ENCODE assay signal across 8 cellular contexts in genomic region chr11:61187505-61188130, GRCh38. TPM values are rescaled to one million over a fixed set of nuclear protein-coding genes. Genes with fewer than 3 reads are reported as not detected.
A peak's percentile ranks its signal among the peaks of the same experiment; 100 is the strongest.
DNase-seq lines count a peak whose midpoint lies in the region; ATAC-seq, FAIRE-seq and TF ChIP-seq lines count a peak whose summit lies in the region.

No MANE protein-coding gene starts in this region.

- peak; percentile 59 to 94; a peak in 5 of 6 replicates for ATAC-seq in A549
- peak; percentile 46 for ATAC-seq in GM18909 (IDR thresholded peaks at IDR 0.05; ENCODE audit: poor library complexity, unreplicated experiment)
- no peak for ATAC-seq in HG02840 (IDR thresholded peaks at IDR 0.05; ENCODE audit: low FRiP score, unreplicated experiment)

- H4K20me1 ChIP-seq in astrocyte (ENCODE audit: insufficient read depth, low read length): no peaks in the 10 kb centered on the region

- H3K27me3 Mint-ChIP-seq in astrocyte (ENCODE audit: low read depth, unreplicated experiment): no peaks in the 10 kb centered on the region

- TF ChIP-seq CTCF in A549 (IDR thresholded peaks at IDR 0.05): peak; percentile 88
- peak; percentile 97 for TF ChIP-seq CTCF in astrocyte (IDR thresholded peaks at IDR 0.05; ENCODE audit: insufficient read depth, low read depth, low read length)

- H3K4me2 ChIP-seq in A549 (no peak overlapping the region), astrocyte (ENCODE audit: low read length) (no peak overlapping the region)

- no peaks in the 10 kb centered on the region for H3K36me3 Mint-ChIP-seq in astrocyte (ENCODE audit: low read depth, unreplicated experiment)

- no peak overlapping the region for H3K27ac Mint-ChIP-seq in astrocyte (ENCODE audit: unreplicated experiment)

- H3K9me3 ChIP-seq in A549: no peaks in the 10 kb centered on the region
- no peaks in the 10 kb centered on the region for H3K9me3 ChIP-seq in astrocyte (ENCODE audit: insufficient read depth, low read depth, low read length)

- H3K4me1 Mint-ChIP-seq in astrocyte (ENCODE audit: low read depth, unreplicated experiment): no peaks in the 10 kb centered on the region

- H3K4me1 ChIP-seq in A549 (no peaks in the 10 kb centered on the region), astrocyte (ENCODE audit: insufficient read depth, low read length) (no peaks in the 10 kb centered on the region)

- no peak overlapping the region for H3K4me3 Mint-ChIP-seq in astrocyte (ENCODE audit: unreplicated experiment)

- H3K9ac ChIP-seq in astrocyte (ENCODE audit: low read length): no peak overlapping the region

- no peak for TF ChIP-seq EP300 in A549 (IDR thresholded peaks at IDR 0.05)

- H3K79me2 ChIP-seq in astrocyte (ENCODE audit: insufficient read depth, low read length): no peaks in the 10 kb centered on the region

- TF ChIP-seq RAD21 in A549 (conservative IDR thresholded peaks at IDR 0.05 in 1 of 2, IDR thresholded peaks at IDR 0.05 in 1 of 2): peak; percentile 83 to 92

- no peak overlapping the region for H2AFZ ChIP-seq in astrocyte (ENCODE audit: low read depth, low read length)

- no peaks in the 10 kb centered on the region for H3K27me3 ChIP-seq in astrocyte (ENCODE audit: insufficient read depth, low read length)

- CTCF ChIA-PET in A549 (lab: Yijun Ruan, JAX): interaction anchor here (0.7 to 5.5 kb wide), 45 partner anchors 8 to 412 kb away, joined by 3 to 56 read pairs (median 4); partner anchors contain the start of gene PGA3

- H3K4me3 ChIP-seq in A549 (no peak overlapping the region), astrocyte (ENCODE audit: insufficient read depth, low read depth, low read length) (no peak overlapping the region), skeletal muscle cell (ENCODE audit: low read depth, low read length) (no peak overlapping the region)

- no peak overlapping the region for H3K27ac ChIP-seq in A549
- no peak overlapping the region for H3K27ac ChIP-seq in astrocyte (ENCODE audit: low read depth, low read length)

- POLR2A ChIA-PET in A549 (lab: Yijun Ruan, JAX): no interaction called here

- FAIRE-seq in A549 (lab: Jason Lieb, UNC) (no peak), astrocyte (lab: Jason Lieb, UNC) (no peak)

- 44% methylated on average over 11 of the region's 11 CpGs for WGBS in A549 (ENCODE audit: missing lambda C conversion rate)

- TF ChIP-seq POLR2A in A549 (IDR thresholded peaks at IDR 0.05; ENCODE audit: low read length): no peak

- no peaks in the 10 kb centered on the region for H3K36me3 ChIP-seq in astrocyte (ENCODE audit: insufficient read depth, low read length)

- H3K9me3 Mint-ChIP-seq in astrocyte (ENCODE audit: unreplicated experiment): no peaks in the 10 kb centered on the region

- DNase-seq in A549 (ENCODE audit: low read depth in 1 of 2, low spot score in 1 of 2): peak; percentile 69 to 82
- DNase-seq in NCI-H2029 treated with DMSO at 0.1 percent for 48 hours (lab: John Stamatoyannopoulos, UW): peak; percentile 82
- peak; percentile 52 for DNase-seq in T1000 (lab: John Stamatoyannopoulos, UW)
- peak; percentile 53 for DNase-seq in astrocyte (ENCODE audit: low read depth)
- DNase-seq in hypothalamus (lab: John Stamatoyannopoulos, UW): peak in 35 of 51 donors; percentile 1 to 74 (median 38)
- peak; percentile 27 for DNase-seq in skeletal muscle cell (ENCODE audit: low read depth)

TF ChIP-seq in A549, 52 proteins besides CTCF, POLR2A, EP300 and RAD21:
- TF ChIP-seq KDM1A (IDR thresholded peaks at IDR 0.05; ENCODE audit: low read depth): no peak
- no peak for TF ChIP-seq TFCP2L1 (CRISPR knock-in tag; IDR thresholded peaks at IDR 0.05)
- TF ChIP-seq KDM5A (IDR thresholded peaks at IDR 0.05): no peak
- no peak for TF ChIP-seq HOXB5 (CRISPR knock-in tag; IDR thresholded peaks at IDR 0.05)
- TF ChIP-seq CBX8 (IDR thresholded peaks at IDR 0.05): no peak
- peak; percentile 55 for TF ChIP-seq SMC3 (IDR thresholded peaks at IDR 0.05)
- TF ChIP-seq ZC3H11A (IDR thresholded peaks at IDR 0.05): no peak
- no peak for TF ChIP-seq JUNB (IDR thresholded peaks at IDR 0.05)

RNA-seq across cellular contexts. Expression of gene PGA3, which starts 15.7 kb away (rescaled TPM):
- polyA plus RNA-seq in A549 (2011; rRNA removed) (not detected in 2 replicates), A549 (2017; fragmentation: RNase III; extraction: RNeasy Plus Mini Kit Qiagen cat#74134 plus additional on column Dnase treatment) (not detected in 3 replicates)
- not detected in 2 replicates for polyA plus RNA-seq in A549 (2012; cell fraction: cytosol; rRNA removed)
- polyA plus RNA-seq in A549 (2012; cell fraction: nucleus; rRNA removed): not detected in 2 replicates
- polyA minus RNA-seq in A549 (2011; rRNA and poly(A)+ RNA removed): not detected in 2 replicates
- total RNA-seq in astrocyte: 0.43 TPM in 1 of 2 replicates, not detected in the other

RNA-seq across cellular contexts. Expression of gene VPS37C, which starts 26.4 kb away (rescaled TPM):
- polyA plus RNA-seq in A549 (2011; rRNA removed): 9.3 and 11.3 TPM in 2 replicates
- 9.5 and 12.9 TPM in 2 replicates for polyA plus RNA-seq in A549 (2012; cell fraction: cytosol; rRNA removed)
- polyA plus RNA-seq in A549 (2012; cell fraction: nucleus; rRNA removed): 22.1 and 23.6 TPM in 2 replicates
- polyA plus RNA-seq in A549 (2017; fragmentation: RNase III; extraction: RNeasy Plus Mini Kit Qiagen cat#74134 plus additional on column Dnase treatment): 8.9 to 10.9 TPM (median 9.9 TPM) in 3 replicates
- 8.0 and 9.2 TPM in 2 replicates for polyA minus RNA-seq in A549 (2011; rRNA and poly(A)+ RNA removed)
- 13.5 and 18.1 TPM in 2 replicates for total RNA-seq in astrocyte

RNA-seq across cellular contexts. Expression of gene PGA4, which starts 34.5 kb away (rescaled TPM):
- polyA plus RNA-seq in A549 (2011; rRNA removed) (not detected in 2 replicates), A549 (2017; fragmentation: RNase III; extraction: RNeasy Plus Mini Kit Qiagen cat#74134 plus additional on column Dnase treatment) (not detected in 3 replicates)
- not detected in 2 replicates for polyA plus RNA-seq in A549 (2012; cell fraction: cytosol; rRNA removed)
- polyA plus RNA-seq in A549 (2012; cell fraction: nucleus; rRNA removed): not detected in 2 replicates
- not detected in 2 replicates for polyA minus RNA-seq in A549 (2011; rRNA and poly(A)+ RNA removed)
- 0.79 and 0.86 TPM in 2 replicates for total RNA-seq in astrocyte

RNA-seq across cellular contexts. Expression of gene PGA5, which starts 53.4 kb away (rescaled TPM):
- polyA plus RNA-seq in A549 (2011; rRNA removed) (not detected in 2 replicates), A549 (2017; fragmentation: RNase III; extraction: RNeasy Plus Mini Kit Qiagen cat#74134 plus additional on column Dnase treatment) (not detected in 3 replicates)
- polyA plus RNA-seq in A549 (2012; cell fraction: cytosol; rRNA removed): not detected in 2 replicates
- not detected in 2 replicates for polyA plus RNA-seq in A549 (2012; cell fraction: nucleus; rRNA removed)
- not detected in 2 replicates for polyA minus RNA-seq in A549 (2011; rRNA and poly(A)+ RNA removed)
- 0.79 and 1.4 TPM in 2 replicates for total RNA-seq in astrocyte

Comparison
In these comparisons a context has a peak if more than half of its experiments do, and no peak if none do; other contexts are left out.
1. DNase-seq: peak in every context shown above with its lines; median percentile 82 in NCI-H2029 treated with DMSO at 0.1 percent for 48 hours; 76 in A549; 53 in astrocyte; 52 in T1000; 38 in hypothalamus; 27 in skeletal muscle cell.